26 cellular contexts compared by ENCODE assay signal in genomic region chr3:141914311-141914710, GRCh38.
"Had no signal": no experiment of that assay in that cellular context is flagged by ENCODE, and none has a peak within 500 bp of the region (broad histone marks: within the 10 kb centered on the region; RNA-seq: fewer than 3 reads in every experiment).

No MANE protein-coding gene starts in this region.

- H3K9me3 Mint-ChIP-seq: activated T-helper 17 cell treated with anti-CD3 and anti-CD28 coated beads, Interleukin-2, amount 50 U/mL, for 72 hours had no signal

- H3K27ac ChIP-seq: body of pancreas, breast epithelium, PC-9, RWPE1 had no signal

- DNase-seq: activated CD4-positive, alpha-beta T cell treated with anti-CD3 and anti-CD28 coated beads, Interleukin-2, amount 10 ng/mL, durations not matched to agents 24 days and 14 days; activated CD4-positive, alpha-beta T cell treated with anti-CD3 and anti-CD28 coated beads, Interleukin-2, amount 50 U/mL, for 4 hours; activated CD8-positive, alpha-beta T cell treated with anti-CD3 and anti-CD28 coated beads for 36 hours; activated effector memory CD4-positive, alpha-beta T cell treated with anti-CD3 and anti-CD28 coated beads, Interleukin-2, amount 50 U/mL, for 16 hours; activated naive CD4-positive, alpha-beta T cell; activated naive CD4-positive, alpha-beta T cell treated with anti-CD3 and anti-CD28 coated beads, Interleukin-2, amount 50 U/mL, for 16 hours; activated naive CD8-positive, alpha-beta T cell treated with anti-CD3 and anti-CD28 coated beads for 36 hours; activated T-cell treated with anti-CD3 and anti-CD28 coated beads, Interleukin-2, amount 50 U/mL, for 1 hour; activated T-cell treated with anti-CD3 and anti-CD28 coated beads, Interleukin-2, amount 50 U/mL, for 72 hours; amygdala; body of pancreas; NCI-H1105 treated with DMSO at 0.1 percent for 48 hours; NCI-H1436 treated with DMSO at 0.1 percent for 48 hours; NCI-H1694 treated with DMSO at 0.1 percent for 48 hours; NCI-H2029; NCI-H345; NCI-H524 treated with DMSO at 0.1 percent for 48 hours; PC-9; SIG-M5; SW 1271; T-helper 1 cell; T1000 had no signal

- H3K36me3 ChIP-seq: breast epithelium had no signal

- H3K4me1 ChIP-seq: body of pancreas, breast epithelium had no signal

- H3K27me3 Mint-ChIP-seq: activated CD4-positive, alpha-beta T cell treated with anti-CD3 and anti-CD28 coated beads, Interleukin-2, amount 10 ng/mL, durations not matched to agents 24 days and 14 days; activated CD8-positive, alpha-beta T cell treated with anti-CD3 and anti-CD28 coated beads for 36 hours; activated naive CD8-positive, alpha-beta T cell treated with anti-CD3 and anti-CD28 coated beads for 36 hours; activated T-helper 17 cell treated with anti-CD3 and anti-CD28 coated beads, Interleukin-2, amount 50 U/mL, for 72 hours had no signal

- H3K4me3 ChIP-seq: body of pancreas, breast epithelium, PC-9 had no signal

- ATAC-seq: activated CD8-positive, alpha-beta T cell treated with anti-CD3 and anti-CD28 coated beads for 36 hours; activated T-cell treated with anti-CD3 and anti-CD28 coated beads, Interleukin-2, amount 50 U/mL, for 72 hours; activated T-helper 17 cell treated with anti-CD3 and anti-CD28 coated beads, Interleukin-2, amount 50 U/mL, for 72 hours; body of pancreas; Right ventricle myocardium inferior had no signal

- H3K27ac Mint-ChIP-seq: activated CD4-positive, alpha-beta T cell treated with anti-CD3 and anti-CD28 coated beads, Interleukin-2, amount 10 ng/mL, durations not matched to agents 24 days and 14 days; activated CD8-positive, alpha-beta T cell treated with anti-CD3 and anti-CD28 coated beads for 36 hours; activated naive CD8-positive, alpha-beta T cell treated with anti-CD3 and anti-CD28 coated beads for 36 hours; activated T-helper 17 cell treated with anti-CD3 and anti-CD28 coated beads, Interleukin-2, amount 50 U/mL, for 72 hours had no signal

- H3K4me3 Mint-ChIP-seq: activated CD4-positive, alpha-beta T cell treated with anti-CD3 and anti-CD28 coated beads, Interleukin-2, amount 10 ng/mL, durations not matched to agents 24 days and 14 days; activated CD8-positive, alpha-beta T cell treated with anti-CD3 and anti-CD28 coated beads for 36 hours; activated naive CD8-positive, alpha-beta T cell treated with anti-CD3 and anti-CD28 coated beads for 36 hours; activated T-cell treated with anti-CD3 and anti-CD28 coated beads, Interleukin-2, amount 50 U/mL, for 72 hours; activated T-helper 17 cell treated with anti-CD3 and anti-CD28 coated beads, Interleukin-2, amount 50 U/mL, for 72 hours had no signal

- H3K27me3 ChIP-seq: body of pancreas, breast epithelium had no signal

- H3K9me3 ChIP-seq: body of pancreas, breast epithelium had no signal
